ENCODE assay signal across 23 cellular contexts in genomic region chr5:64333891-64334290, GRCh38.
DNase-seq lines count a peak whose midpoint lies in the region; ATAC-seq and TF ChIP-seq lines count a peak whose summit lies in the region.
"Had no signal": no experiment of that assay in that cellular context is flagged by ENCODE, and none has a peak within 500 bp of the region (broad histone marks: within the 10 kb centered on the region; RNA-seq: fewer than 3 reads in every experiment).

No MANE protein-coding gene starts in this region.

- H3K14ac ChIP-seq in neuronal stem cell (ENCODE audit: low read length) (no peak overlapping the region), trophoblast cell (ENCODE audit: low read length) (no peak overlapping the region)

- CTCF ChIA-PET in mammary epithelial cell (lab: Charles Lee; ENCODE audit: low non-redundant PET), result no interaction called here

- H4K20me1 ChIP-seq in GM23338 (replicated peaks; ENCODE audit: insufficient read depth), result no peaks in the 10 kb centered on the region
- no peaks in the 10 kb centered on the region for H4K20me1 ChIP-seq in mammary epithelial cell (ENCODE audit: insufficient read depth, low read length)
- H4K20me1 ChIP-seq: BLaER1 had no signal

- no TSS peak for BruUV-seq in mammary epithelial cell (replicated peaks; lab: Mats Ljungman, UMichigan)

- H3K18ac ChIP-seq in neuronal stem cell (ENCODE audit: low read length) (no peak overlapping the region), trophoblast cell (ENCODE audit: low read length) (no peak overlapping the region)

- no peak overlapping the region for H3K27ac ChIP-seq in GM23338 (ENCODE audit: low read depth)
- peak overlapping the region; percentile 30 for H3K27ac ChIP-seq in neuronal stem cell (replicated peaks; ENCODE audit: low read length)
- no peak overlapping the region for H3K27ac ChIP-seq in dorsolateral prefrontal cortex
- no peak overlapping the region for H3K27ac ChIP-seq in mammary epithelial cell (ENCODE audit: insufficient read depth, low read depth, low read length)
- no peak overlapping the region for H3K27ac ChIP-seq in trophoblast cell (ENCODE audit: low read depth, low read length)
- H3K27ac ChIP-seq: BLaER1, HL-60, Peyer's patch had no signal

- dilution Hi-C loops in mammary epithelial cell (cut with HindIII; ENCODE audit: low sequenced_read_pairs), result no loop called here

- H3K79me1 ChIP-seq in neuronal stem cell (ENCODE audit: low read depth, low read length), result no peaks in the 10 kb centered on the region
- no peaks in the 10 kb centered on the region for H3K79me1 ChIP-seq in trophoblast cell (ENCODE audit: low read length)

- H3K9me2 ChIP-seq in GM23338 (ENCODE audit: insufficient read depth), result no peaks in the 10 kb centered on the region

- peaks cover 9% of the 10 kb centered on the region; the same call in 2 of the 3 replicates for H3K36me3 Mint-ChIP-seq in GM23338 (ENCODE audit: low read depth)
- H3K36me3 Mint-ChIP-seq: CD4-positive, CD25-positive, alpha-beta regulatory T cell had no signal

- H3K4ac ChIP-seq in neuronal stem cell (ENCODE audit: low read length), result no peak overlapping the region
- H3K4ac ChIP-seq in trophoblast cell (ENCODE audit: low read depth, low read length), result no peak overlapping the region

- TF ChIP-seq CTCF in GM23338 (conservative IDR thresholded peaks at IDR 0.05; ENCODE audit: low read depth in 2 of 2), result no peak
- TF ChIP-seq CTCF in dorsolateral prefrontal cortex (IDR thresholded peaks at IDR 0.05 in 54 of 56, conservative IDR thresholded peaks at IDR 0.05 in 2 of 56; ENCODE audit: low read depth in 1 of 56, partially characterized antibody in 56 of 56), result no peak
- no peak for TF ChIP-seq CTCF in mammary epithelial cell (conservative IDR thresholded peaks at IDR 0.05 in 1 of 2, IDR thresholded peaks at IDR 0.05 in 1 of 2; ENCODE audit: extremely low read depth in 1 of 2, insufficient read depth in 1 of 2, low read depth in 1 of 2, low read length in 2 of 2)

- H3K9ac ChIP-seq in neuronal stem cell (ENCODE audit: low read depth, low read length, poor library complexity) (no peak overlapping the region), mammary epithelial cell (ENCODE audit: insufficient read depth, low read length) (no peak overlapping the region), trophoblast cell (ENCODE audit: low read length) (no peak overlapping the region)
- H3K9ac ChIP-seq: BLaER1 had no signal

- no peak overlapping the region for H3K4me3 Mint-ChIP-seq in GM23338
- H3K4me3 Mint-ChIP-seq: CD4-positive, CD25-positive, alpha-beta regulatory T cell had no signal

- H3K4me1 Mint-ChIP-seq in GM23338, result peaks cover 8% of the 10 kb centered on the region; the same call in 1 of the 3 replicates
- H3K4me1 Mint-ChIP-seq: CD4-positive, CD25-positive, alpha-beta regulatory T cell had no signal

- H2AK5ac ChIP-seq in neuronal stem cell (ENCODE audit: low read depth, low read length), result no peak overlapping the region
- no peak overlapping the region for H2AK5ac ChIP-seq in trophoblast cell (ENCODE audit: low read length)

- no peaks in the 10 kb centered on the region for H3F3A ChIP-seq in GM23338 (replicated peaks; ENCODE audit: low read depth)

- no peaks in the 10 kb centered on the region for H3K27me3 Mint-ChIP-seq in GM23338 (ENCODE audit: insufficient read depth, low read depth, poor library complexity)
- H3K27me3 Mint-ChIP-seq: CD4-positive, CD25-positive, alpha-beta regulatory T cell had no signal

- no CpG with 5 or more reads among the region's 2 CpGs for WGBS in neuronal stem cell (ENCODE audit: extremely low coverage in 2 of 2, insufficient read length in 2 of 2, insufficient replicate concordance in 1 of 2), 2 donors
- 88% methylated on average over 2 of the region's 2 CpGs for WGBS in mammary epithelial cell (ENCODE audit: low coverage, missing lambda C conversion rate)
- no CpG with 5 or more reads among the region's 2 CpGs for WGBS in trophoblast cell (ENCODE audit: extremely low coverage, insufficient coverage, insufficient read length)

- intact Hi-C loops in dorsolateral prefrontal cortex (cut with DNase I) (no loop called here), mammary epithelial cell (cut with micrococcal nuclease) (no loop called here)

- in situ Hi-C loops in mammary epithelial cell (cut with MboI; ENCODE audit: low sequenced_read_pairs in 2 of 2), result no loop called here

- DNase-seq in GM23338 (ENCODE audit: low spot score) (no peak), ecto neural progenitor cell (ENCODE audit: low spot score) (peak; percentile 57), kidney tubule cell (ENCODE audit: low spot score) (peak; percentile 74), neuronal stem cell (ENCODE audit: low spot score) (peak; percentile 51), dorsolateral prefrontal cortex (no peak), mammary epithelial cell (no peak), GF-D8 (lab: John Stamatoyannopoulos, UW) (no peak), trophoblast cell (no peak)
- DNase-seq: CD4-positive, CD25-positive, alpha-beta regulatory T cell; DMS153; DND-41; GOT3; HCEC 1CT; Karpas-422; NCI-H1092; NCI-H1417 treated with DMSO at 0.1 percent for 48 hours; NCI-H187 treated with DMSO at 0.1 percent for 48 hours; NCI-H446 treated with DMSO at 0.1 percent for 48 hours; NCI-H526; Peyer's patch; SHP77 treated with DMSO at 0.1 percent for 48 hours had no signal

- H3K27me3 ChIP-seq in GM23338 (ENCODE audit: insufficient read depth), result no peaks in the 10 kb centered on the region
- H3K27me3 ChIP-seq in neuronal stem cell (ENCODE audit: control insufficient read depth in 3 of 3, insufficient read depth in 3 of 3, low read depth in 1 of 3, low read length in 3 of 3), result no peaks in the 10 kb centered on the region
- no peaks in the 10 kb centered on the region for H3K27me3 ChIP-seq in dorsolateral prefrontal cortex
- no peaks in the 10 kb centered on the region for H3K27me3 ChIP-seq in mammary epithelial cell (ENCODE audit: insufficient read depth, low read length)
- no peaks in the 10 kb centered on the region for H3K27me3 ChIP-seq in trophoblast cell (ENCODE audit: insufficient read depth, low read length)
- H3K27me3 ChIP-seq: BLaER1, Peyer's patch had no signal

- H3K79me2 ChIP-seq in GM23338 (replicated peaks; ENCODE audit: insufficient read depth), result no peaks in the 10 kb centered on the region
- no peaks in the 10 kb centered on the region for H3K79me2 ChIP-seq in mammary epithelial cell (ENCODE audit: insufficient read depth, low read length)
- no peaks in the 10 kb centered on the region for H3K79me2 ChIP-seq in trophoblast cell (ENCODE audit: control insufficient read depth, insufficient read depth, low read length, poor library complexity)

- H3K27ac Mint-ChIP-seq in GM23338, result peak overlapping the region; percentile 28; the same call in 1 of the 2 replicates
- H3K27ac Mint-ChIP-seq: CD4-positive, CD25-positive, alpha-beta regulatory T cell had no signal

- H3K9me3 ChIP-seq in neuronal stem cell (replicated peaks in 1 of 2; ENCODE audit: control insufficient read depth in 2 of 2, insufficient read depth in 1 of 2, low read depth in 1 of 2, low read length in 2 of 2) (no peaks in the 10 kb centered on the region), mammary epithelial cell (replicated peaks; ENCODE audit: insufficient read depth, low read length) (no peaks in the 10 kb centered on the region), trophoblast cell (ENCODE audit: insufficient read depth, low read depth, low read length) (peaks cover 4% of the 10 kb centered on the region)
- H3K9me3 ChIP-seq: Peyer's patch had no signal

- peaks cover 4% of the 10 kb centered on the region; the same call in 2 of the 3 replicates for H3K9me3 Mint-ChIP-seq in GM23338

- H2AFZ ChIP-seq in GM23338 (no peak overlapping the region), neuronal stem cell (ENCODE audit: low read length) (no peak overlapping the region), mammary epithelial cell (ENCODE audit: low read depth, low read length) (no peak overlapping the region), trophoblast cell (ENCODE audit: insufficient read depth, low read length, poor library complexity) (no peak overlapping the region)

- H3K4me1 ChIP-seq in GM23338 (ENCODE audit: insufficient read depth), result peaks cover 6% of the 10 kb centered on the region; the same call in 1 of the 2 replicates
- peaks cover 2 to 8% of the 10 kb centered on the region in 2 donors for H3K4me1 ChIP-seq in neuronal stem cell (ENCODE audit: control insufficient read depth in 2 of 2, insufficient read depth in 1 of 2, low read depth in 1 of 2, low read length in 2 of 2)
- no peaks in the 10 kb centered on the region for H3K4me1 ChIP-seq in mammary epithelial cell (ENCODE audit: insufficient read depth, low read length)
- no peaks in the 10 kb centered on the region for H3K4me1 ChIP-seq in trophoblast cell (ENCODE audit: control insufficient read depth in 1 of 2, insufficient read depth in 2 of 2, low read length in 2 of 2)
- H3K4me1 ChIP-seq: BLaER1, Peyer's patch had no signal

- no peak overlapping the region for H2BK12ac ChIP-seq in neuronal stem cell (ENCODE audit: low read length)
- no peak overlapping the region for H2BK12ac ChIP-seq in trophoblast cell (ENCODE audit: low read length)

- H4K8ac ChIP-seq in neuronal stem cell (ENCODE audit: low read depth, low read length), result no peak overlapping the region
- H4K8ac ChIP-seq in trophoblast cell (ENCODE audit: low read depth, low read length), result no peak overlapping the region

- ATAC-seq in GM23338, result peak; percentile 46; the same call in 1 of the 3 replicates

- H2BK5ac ChIP-seq in neuronal stem cell (ENCODE audit: low read length) (no peak overlapping the region), trophoblast cell (ENCODE audit: low read depth, low read length, poor library complexity) (no peak overlapping the region)

- H2BK120ac ChIP-seq in neuronal stem cell (ENCODE audit: low read depth, low read length) (no peak overlapping the region), trophoblast cell (ENCODE audit: insufficient read depth, low read length, poor library complexity) (no peak overlapping the region)

- H3K23ac ChIP-seq in neuronal stem cell (ENCODE audit: low read depth, low read length, poor library complexity), result no peak overlapping the region
- no peak overlapping the region for H3K23ac ChIP-seq in trophoblast cell (ENCODE audit: low read length)

- H3K4me3 ChIP-seq in GM23338 (no peak overlapping the region), neuronal stem cell (ENCODE audit: low read length in 2 of 2) (no peak overlapping the region), dorsolateral prefrontal cortex (no peak overlapping the region), mammary epithelial cell (replicated peaks in 1 of 3; ENCODE audit: insufficient read depth in 1 of 3, low read depth in 2 of 3, low read length in 3 of 3) (no peak overlapping the region), trophoblast cell (ENCODE audit: low read depth, low read length) (no peak overlapping the region)
- H3K4me3 ChIP-seq: BLaER1, Peyer's patch had no signal

- no peak overlapping the region for H2BK15ac ChIP-seq in neuronal stem cell (ENCODE audit: low read length)

- no peak overlapping the region for H4K91ac ChIP-seq in neuronal stem cell (ENCODE audit: low read depth, low read length, poor library complexity)
- no peak overlapping the region for H4K91ac ChIP-seq in trophoblast cell (ENCODE audit: low read depth, low read length)

- no peak overlapping the region for H4K12ac ChIP-seq in trophoblast cell (ENCODE audit: low read depth, low read length)

- no peak overlapping the region for H3K4me2 ChIP-seq in GM23338
- H3K4me2 ChIP-seq in neuronal stem cell (ENCODE audit: insufficient read depth, low read length, poor library complexity, severe bottlenecking), result no peak overlapping the region
- no peak overlapping the region for H3K4me2 ChIP-seq in mammary epithelial cell (ENCODE audit: insufficient read depth, low read depth, low read length)
- H3K4me2 ChIP-seq in trophoblast cell (ENCODE audit: low read length), result no peak overlapping the region
- H3K4me2 ChIP-seq: BLaER1 had no signal

- H3K36me3 ChIP-seq in GM23338 (ENCODE audit: insufficient read depth), result no peaks in the 10 kb centered on the region
- no peaks in the 10 kb centered on the region for H3K36me3 ChIP-seq in neuronal stem cell (replicated peaks in 1 of 2; ENCODE audit: control insufficient read depth in 2 of 2, insufficient read depth in 2 of 2, low read length in 2 of 2)
- no peaks in the 10 kb centered on the region for H3K36me3 ChIP-seq in mammary epithelial cell (ENCODE audit: insufficient read depth, low read length)
- H3K36me3 ChIP-seq in trophoblast cell (ENCODE audit: control insufficient read depth in 1 of 2, insufficient read depth in 2 of 2, low read length in 2 of 2), result no peaks in the 10 kb centered on the region
- H3K36me3 ChIP-seq: BLaER1 had no signal

Comparison
In these comparisons a context has a peak if more than half of its experiments do, and no peak if none do; other contexts are left out.
1. DNase-seq: peak in ecto neural progenitor cell (single experiment), kidney tubule cell (single experiment) and neuronal stem cell (single experiment); none in GM23338 (single experiment), dorsolateral prefrontal cortex (0 of 10), mammary epithelial cell (single experiment), GF-D8 (single experiment) and trophoblast cell (0 of 2).